25 cellular contexts compared by ENCODE assay signal in genomic region chr10:25257646-25258045, GRCh38.
"Had no signal": no experiment of that assay in that cellular context is flagged by ENCODE, and none has a peak within 500 bp of the region (broad histone marks: within the 10 kb centered on the region; RNA-seq: fewer than 3 reads in every experiment).

No MANE protein-coding gene starts in this region.

- H3K4me3 ChIP-seq: K562, PC-9, Peyer's patch, SJSA1, SK-N-MC had no signal

- DNase-seq: Kasumi-1, MM.1S, NCI-H1048, NCI-H1105, NCI-H1417, NCI-H1436 treated with DMSO at 0.1 percent for 48 hours, NCI-H1694 treated with DMSO at 0.1 percent for 48 hours, NCI-H2029, NCI-H2081 treated with DMSO at 0.1 percent for 48 hours, NCI-H2171, NCI-H226, NCI-H446, NCI-H510A, NCI-H524 treated with DMSO at 0.1 percent for 48 hours, NCI-H69, NCI-H774, OCI-M1, PC-9, Peyer's patch, Right ventricle myocardium superior, SIG-M5, T-cell had no signal

- ATAC-seq: K562, T-cell had no signal
